In genomic region chr20:62368629-62369507, GRCh38 we compare ENCODE assay signal across 1 cellular context.
TF ChIP-seq lines count a peak whose summit lies in the region.

No MANE protein-coding gene starts in this region.

TF ChIP-seq in HepG2, 621 proteins besides CTCF, POLR2A, EP300 and RAD21 (continued from another document and continues in another):
- TF ChIP-seq PREB (CRISPR knock-in tag; IDR thresholded peaks at IDR 0.05): 0 out of 2 replicates have a peak, but pooled peaks have one; percentile 44
- no peak for TF ChIP-seq CEBPZ (IDR thresholded peaks at IDR 0.05; ENCODE audit: low read length)
- no peak for TF ChIP-seq SRSF9 (IDR thresholded peaks at IDR 0.05; ENCODE audit: borderline replicate concordance, insufficient read depth, low read depth, low read length, poor library complexity, severe bottlenecking)
- TF ChIP-seq TFE3 (CRISPR knock-in tag; IDR thresholded peaks at IDR 0.05): peak; percentile 42
- TF ChIP-seq CHD2 (IDR thresholded peaks at IDR 0.05; ENCODE audit: low read depth, low read length): peak; percentile 52; the same call in 1 of the 2 replicates
- TF ChIP-seq ZFY (CRISPR knock-in tag; IDR thresholded peaks at IDR 0.05): peak; percentile 51; the same call in 1 of the 2 replicates
- TF ChIP-seq, protein P1, sequence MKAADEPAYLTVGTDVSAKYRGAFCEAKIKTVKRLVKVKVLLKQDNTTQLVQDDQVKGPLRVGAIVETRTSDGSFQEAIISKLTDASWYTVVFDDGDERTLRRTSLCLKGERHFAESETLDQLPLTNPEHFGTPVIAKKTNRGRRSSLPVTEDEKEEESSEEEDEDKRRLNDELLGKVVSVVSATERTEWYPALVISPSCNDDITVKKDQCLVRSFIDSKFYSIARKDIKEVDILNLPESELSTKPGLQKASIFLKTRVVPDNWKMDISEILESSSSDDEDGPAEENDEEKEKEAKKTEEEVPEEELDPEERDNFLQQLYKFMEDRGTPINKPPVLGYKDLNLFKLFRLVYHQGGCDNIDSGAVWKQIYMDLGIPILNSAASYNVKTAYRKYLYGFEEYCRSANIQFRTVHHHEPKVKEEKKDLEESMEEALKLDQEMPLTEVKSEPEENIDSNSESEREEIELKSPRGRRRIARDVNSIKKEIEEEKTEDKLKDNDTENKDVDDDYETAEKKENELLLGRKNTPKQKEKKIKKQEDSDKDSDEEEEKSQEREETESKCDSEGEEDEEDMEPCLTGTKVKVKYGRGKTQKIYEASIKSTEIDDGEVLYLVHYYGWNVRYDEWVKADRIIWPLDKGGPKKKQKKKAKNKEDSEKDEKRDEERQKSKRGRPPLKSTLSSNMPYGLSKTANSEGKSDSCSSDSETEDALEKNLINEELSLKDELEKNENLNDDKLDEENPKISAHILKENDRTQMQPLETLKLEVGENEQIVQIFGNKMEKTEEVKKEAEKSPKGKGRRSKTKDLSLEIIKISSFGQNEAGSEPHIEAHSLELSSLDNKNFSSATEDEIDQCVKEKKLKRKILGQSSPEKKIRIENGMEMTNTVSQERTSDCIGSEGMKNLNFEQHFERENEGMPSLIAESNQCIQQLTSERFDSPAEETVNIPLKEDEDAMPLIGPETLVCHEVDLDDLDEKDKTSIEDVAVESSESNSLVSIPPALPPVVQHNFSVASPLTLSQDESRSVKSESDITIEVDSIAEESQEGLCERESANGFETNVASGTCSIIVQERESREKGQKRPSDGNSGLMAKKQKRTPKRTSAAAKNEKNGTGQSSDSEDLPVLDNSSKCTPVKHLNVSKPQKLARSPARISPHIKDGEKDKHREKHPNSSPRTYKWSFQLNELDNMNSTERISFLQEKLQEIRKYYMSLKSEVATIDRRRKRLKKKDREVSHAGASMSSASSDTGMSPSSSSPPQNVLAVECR (CRISPR knock-in tag; IDR thresholded peaks at IDR 0.05; ENCODE audit: borderline replicate concordance): no peak; the same call in none of the 2 replicates
- TF ChIP-seq, protein P2, sequence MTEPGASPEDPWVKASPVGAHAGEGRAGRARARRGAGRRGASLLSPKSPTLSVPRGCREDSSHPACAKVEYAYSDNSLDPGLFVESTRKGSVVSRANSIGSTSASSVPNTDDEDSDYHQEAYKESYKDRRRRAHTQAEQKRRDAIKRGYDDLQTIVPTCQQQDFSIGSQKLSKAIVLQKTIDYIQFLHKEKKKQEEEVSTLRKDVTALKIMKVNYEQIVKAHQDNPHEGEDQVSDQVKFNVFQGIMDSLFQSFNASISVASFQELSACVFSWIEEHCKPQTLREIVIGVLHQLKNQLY (CRISPR knock-in tag; IDR thresholded peaks at IDR 0.05): no peak; the same call in 1 of the 2 replicates
- peak; percentile 78 for TF ChIP-seq IRF2 (CRISPR knock-in tag; IDR thresholded peaks at IDR 0.05)
- TF ChIP-seq THAP8 (CRISPR knock-in tag; IDR thresholded peaks at IDR 0.05; ENCODE audit: borderline replicate concordance): no peak
- TF ChIP-seq TOE1 (CRISPR knock-in tag; IDR thresholded peaks at IDR 0.05): no peak; the same call in 1 of the 2 replicates
- TF ChIP-seq, protein P3, sequence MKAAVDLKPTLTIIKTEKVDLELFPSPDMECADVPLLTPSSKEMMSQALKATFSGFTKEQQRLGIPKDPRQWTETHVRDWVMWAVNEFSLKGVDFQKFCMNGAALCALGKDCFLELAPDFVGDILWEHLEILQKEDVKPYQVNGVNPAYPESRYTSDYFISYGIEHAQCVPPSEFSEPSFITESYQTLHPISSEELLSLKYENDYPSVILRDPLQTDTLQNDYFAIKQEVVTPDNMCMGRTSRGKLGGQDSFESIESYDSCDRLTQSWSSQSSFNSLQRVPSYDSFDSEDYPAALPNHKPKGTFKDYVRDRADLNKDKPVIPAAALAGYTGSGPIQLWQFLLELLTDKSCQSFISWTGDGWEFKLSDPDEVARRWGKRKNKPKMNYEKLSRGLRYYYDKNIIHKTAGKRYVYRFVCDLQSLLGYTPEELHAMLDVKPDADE (CRISPR knock-in tag; IDR thresholded peaks at IDR 0.05): peak; percentile 74; the same call in 1 of the 2 replicates
- no peak for TF ChIP-seq SIX4 (CRISPR knock-in tag; IDR thresholded peaks at IDR 0.05)
- TF ChIP-seq HOMEZ (CRISPR knock-in tag; IDR thresholded peaks at IDR 0.05; ENCODE audit: low read depth): 0 out of 2 replicates have a peak, but pooled peaks have one; percentile 7
- TF ChIP-seq SOX6 (IDR thresholded peaks at IDR 0.05): no peak
- TF ChIP-seq SOX6 (CRISPR knock-in tag; IDR thresholded peaks at IDR 0.05): peak; percentile 60; the same call in 1 of the 2 replicates
- no peak for TF ChIP-seq SMARCC2 (IDR thresholded peaks at IDR 0.05)
- no peak for TF ChIP-seq ZNF616 (CRISPR knock-in tag; IDR thresholded peaks at IDR 0.05; ENCODE audit: low read depth)
- no peak for TF ChIP-seq TCF7L2 (IDR thresholded peaks at IDR 0.05; ENCODE audit: low read depth, low read length)
- TF ChIP-seq EZH2 (conservative IDR thresholded peaks at IDR 0.05; ENCODE audit: low read depth, low read length): no peak
- peak; percentile 13; the same call in 1 of the 2 replicates for TF ChIP-seq MED1 (CRISPR knock-in tag; IDR thresholded peaks at IDR 0.05)
- TF ChIP-seq PRMT3 (CRISPR knock-in tag; IDR thresholded peaks at IDR 0.05; ENCODE audit: borderline replicate concordance, low read depth): no peak
- TF ChIP-seq, protein P4, sequence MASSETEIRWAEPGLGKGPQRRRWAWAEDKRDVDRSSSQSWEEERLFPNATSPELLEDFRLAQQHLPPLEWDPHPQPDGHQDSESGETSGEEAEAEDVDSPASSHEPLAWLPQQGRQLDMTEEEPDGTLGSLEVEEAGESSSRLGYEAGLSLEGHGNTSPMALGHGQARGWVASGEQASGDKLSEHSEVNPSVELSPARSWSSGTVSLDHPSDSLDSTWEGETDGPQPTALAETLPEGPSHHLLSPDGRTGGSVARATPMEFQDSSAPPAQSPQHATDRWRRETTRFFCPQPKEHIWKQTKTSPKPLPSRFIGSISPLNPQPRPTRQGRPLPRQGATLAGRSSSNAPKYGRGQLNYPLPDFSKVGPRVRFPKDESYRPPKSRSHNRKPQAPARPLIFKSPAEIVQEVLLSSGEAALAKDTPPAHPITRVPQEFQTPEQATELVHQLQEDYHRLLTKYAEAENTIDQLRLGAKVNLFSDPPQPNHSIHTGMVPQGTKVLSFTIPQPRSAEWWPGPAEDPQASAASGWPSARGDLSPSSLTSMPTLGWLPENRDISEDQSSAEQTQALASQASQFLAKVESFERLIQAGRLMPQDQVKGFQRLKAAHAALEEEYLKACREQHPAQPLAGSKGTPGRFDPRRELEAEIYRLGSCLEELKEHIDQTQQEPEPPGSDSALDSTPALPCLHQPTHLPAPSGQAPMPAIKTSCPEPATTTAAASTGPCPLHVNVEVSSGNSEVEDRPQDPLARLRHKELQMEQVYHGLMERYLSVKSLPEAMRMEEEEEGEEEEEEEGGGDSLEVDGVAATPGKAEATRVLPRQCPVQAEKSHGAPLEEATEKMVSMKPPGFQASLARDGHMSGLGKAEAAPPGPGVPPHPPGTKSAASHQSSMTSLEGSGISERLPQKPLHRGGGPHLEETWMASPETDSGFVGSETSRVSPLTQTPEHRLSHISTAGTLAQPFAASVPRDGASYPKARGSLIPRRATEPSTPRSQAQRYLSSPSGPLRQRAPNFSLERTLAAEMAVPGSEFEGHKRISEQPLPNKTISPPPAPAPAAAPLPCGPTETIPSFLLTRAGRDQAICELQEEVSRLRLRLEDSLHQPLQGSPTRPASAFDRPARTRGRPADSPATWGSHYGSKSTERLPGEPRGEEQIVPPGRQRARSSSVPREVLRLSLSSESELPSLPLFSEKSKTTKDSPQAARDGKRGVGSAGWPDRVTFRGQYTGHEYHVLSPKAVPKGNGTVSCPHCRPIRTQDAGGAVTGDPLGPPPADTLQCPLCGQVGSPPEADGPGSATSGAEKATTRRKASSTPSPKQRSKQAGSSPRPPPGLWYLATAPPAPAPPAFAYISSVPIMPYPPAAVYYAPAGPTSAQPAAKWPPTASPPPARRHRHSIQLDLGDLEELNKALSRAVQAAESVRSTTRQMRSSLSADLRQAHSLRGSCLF (CRISPR knock-in tag; IDR thresholded peaks at IDR 0.05; ENCODE audit: borderline replicate concordance): no peak
- TF ChIP-seq FOXK2 (IDR thresholded peaks at IDR 0.05): no peak
- TF ChIP-seq MEIS2 (CRISPR knock-in tag; IDR thresholded peaks at IDR 0.05): peak; percentile 71
- peak; percentile 76 for TF ChIP-seq BHLHE40 (IDR thresholded peaks at IDR 0.05; ENCODE audit: low read length)
- TF ChIP-seq CEBPB (IDR thresholded peaks at IDR 0.05; ENCODE audit: borderline replicate concordance, low read depth, low read length): no peak
- TF ChIP-seq HIC2 (CRISPR knock-in tag; IDR thresholded peaks at IDR 0.05; ENCODE audit: low read depth): 0 out of 2 replicates have a peak, but pooled peaks have one; percentile 56
- no peak; the same call in 1 of the 2 replicates for TF ChIP-seq GTF3A (CRISPR knock-in tag; conservative IDR thresholded peaks at IDR 0.05)
- peak; percentile 90 for TF ChIP-seq MAZ (IDR thresholded peaks at IDR 0.05; ENCODE audit: borderline replicate concordance, low read depth, low read length)
- peak; percentile 76 for TF ChIP-seq MAZ (CRISPR knock-in tag; IDR thresholded peaks at IDR 0.05; ENCODE audit: low read depth)
- no peak for TF ChIP-seq ZNF883 (CRISPR knock-in tag; IDR thresholded peaks at IDR 0.05; ENCODE audit: not compliant biosample characterization)
